Comparison of ENCODE assay signal across 1 cellular context in the genomic region with DNA sequence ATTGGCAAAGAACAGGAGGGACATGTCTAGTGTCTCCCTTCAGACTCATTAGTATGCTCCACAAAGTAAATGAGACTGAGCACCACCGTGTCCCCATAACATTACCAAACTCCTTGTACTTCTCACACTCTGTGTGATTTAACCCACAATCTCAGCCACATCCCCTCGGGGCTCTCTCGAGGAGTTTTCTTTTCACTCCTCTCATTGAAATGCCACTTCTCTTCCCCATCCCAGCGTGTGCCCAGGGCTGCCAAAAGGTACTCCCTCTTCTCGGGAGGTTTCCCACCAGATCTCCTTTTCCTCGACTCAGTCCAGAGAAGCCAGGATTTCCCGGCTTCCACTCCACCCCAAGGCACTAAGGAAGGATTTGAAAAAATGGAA.
TF ChIP-seq lines count a peak whose summit lies in the region.

No MANE protein-coding gene starts in this region.

TF ChIP-seq in A549, 52 proteins besides CTCF, POLR2A, EP300 and RAD21 (continued from another document):
- TF ChIP-seq, protein P1, sequence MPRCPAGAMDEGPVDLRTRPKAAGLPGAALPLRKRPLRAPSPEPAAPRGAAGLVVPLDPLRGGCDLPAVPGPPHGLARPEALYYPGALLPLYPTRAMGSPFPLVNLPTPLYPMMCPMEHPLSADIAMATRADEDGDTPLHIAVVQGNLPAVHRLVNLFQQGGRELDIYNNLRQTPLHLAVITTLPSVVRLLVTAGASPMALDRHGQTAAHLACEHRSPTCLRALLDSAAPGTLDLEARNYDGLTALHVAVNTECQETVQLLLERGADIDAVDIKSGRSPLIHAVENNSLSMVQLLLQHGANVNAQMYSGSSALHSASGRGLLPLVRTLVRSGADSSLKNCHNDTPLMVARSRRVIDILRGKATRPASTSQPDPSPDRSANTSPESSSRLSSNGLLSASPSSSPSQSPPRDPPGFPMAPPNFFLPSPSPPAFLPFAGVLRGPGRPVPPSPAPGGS (IDR thresholded peaks at IDR 0.05) = no peak
- TF ChIP-seq CBX2 (IDR thresholded peaks at IDR 0.05; ENCODE audit: borderline replicate concordance, low read depth) = no peak
TF ChIP-seq in A549: peak in this region for 0.
